In the genomic region with DNA sequence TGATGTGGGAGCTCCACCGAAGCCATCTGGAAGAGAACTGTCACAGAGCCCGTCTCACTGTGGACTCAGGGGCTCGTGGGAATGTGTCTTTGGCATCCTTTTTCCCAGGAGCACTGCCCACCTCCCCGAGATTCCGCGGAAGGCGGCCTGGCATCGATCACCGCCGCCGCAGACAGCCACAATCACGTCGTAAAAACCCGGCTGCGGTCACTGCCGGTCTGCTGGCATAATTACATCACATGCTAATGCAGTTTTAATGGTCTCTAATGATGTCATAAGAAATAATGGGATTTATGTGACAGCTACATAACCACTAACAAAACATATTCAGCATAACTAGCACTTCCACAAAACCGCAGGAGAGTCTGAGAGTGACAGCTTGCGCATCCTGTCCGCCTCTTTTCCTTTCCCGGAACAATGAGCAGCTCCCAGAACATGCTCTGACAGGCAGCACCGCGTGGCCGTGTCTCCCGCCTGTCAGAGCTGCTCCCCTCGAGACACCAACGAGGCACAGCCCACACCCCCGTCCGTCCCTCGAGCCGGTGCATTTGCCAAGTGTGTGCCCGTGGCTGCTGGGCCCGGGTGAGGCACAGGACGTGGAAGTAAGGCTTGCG, we compare ENCODE assay signal across 15 cellular contexts.
A peak's percentile ranks its signal among the peaks of the same experiment; 100 is the strongest.
DNase-seq lines count a peak whose midpoint lies in the region; ATAC-seq and TF ChIP-seq lines count a peak whose summit lies in the region.
"Had no signal": no experiment of that assay in that cellular context is flagged by ENCODE, and none has a peak within 500 bp of the region (broad histone marks: within the 10 kb centered on the region; RNA-seq: fewer than 3 reads in every experiment).

No MANE protein-coding gene starts in this region.

- H3K4me3 ChIP-seq in sigmoid colon: no peak overlapping the region
- H3K4me3 ChIP-seq: coronary artery, GM23338, PC-9 had no signal

- H3K36me3 ChIP-seq in sigmoid colon: no peaks in the 10 kb centered on the region

- intact Hi-C loops in head of caudate nucleus (cut with DNase I): no loop called here
- intact Hi-C loops in sigmoid colon (cut with DNase I): no loop called here

- no peak for TF ChIP-seq POLR2A in sigmoid colon (IDR thresholded peaks at IDR 0.05)

- H3K9me3 ChIP-seq in sigmoid colon: no peaks in the 10 kb centered on the region

- peak; percentile 1 for DNase-seq in EH (ENCODE audit: low read depth)
- DNase-seq in HT1080 (ENCODE audit: low read depth): peak; percentile 4
- peak in 40 of 42 donors; percentile 11 to 88 (median 57) for DNase-seq in head of caudate nucleus
- DNase-seq in sigmoid colon: peak; percentile 28
- no peak for DNase-seq in DMS 273 treated with DMSO at 0.1 percent for 48 hours (lab: John Stamatoyannopoulos, UW)
- DNase-seq: activated T-cell treated with anti-CD3 and anti-CD28 coated beads, Interleukin-2, amount 50 U/mL, for 1 hour; hypothalamus; Karpas-422; left cardiac atrium; NCI-H146; PC-9 had no signal

- TF ChIP-seq CTCF in sigmoid colon (IDR thresholded peaks at IDR 0.05): no peak

- H3K27me3 ChIP-seq in sigmoid colon: peaks cover 0 to 31% (median 10%) of the 10 kb centered on the region in 3 donors

- peaks cover 0 to 20% (median 7%) of the 10 kb centered on the region in 4 donors for H3K4me1 ChIP-seq in sigmoid colon

- WGBS in sigmoid colon, 2 donors: 79 to 81% methylated on average over 34 of the region's 34 CpGs

- peak in 2 of 4 donors; percentile 28 to 43 for TF ChIP-seq EP300 in sigmoid colon (IDR thresholded peaks at IDR 0.05)

- ATAC-seq in GM18873 (IDR thresholded peaks at IDR 0.05; ENCODE audit: low FRiP score, unreplicated experiment) (no peak), GM21825 (IDR thresholded peaks at IDR 0.05; ENCODE audit: unreplicated experiment) (no peak)
- ATAC-seq: GM23338, left cardiac atrium had no signal

- no peak overlapping the region for H3K27ac ChIP-seq in sigmoid colon
- H3K27ac ChIP-seq: coronary artery, PC-9 had no signal
